ENCODE assay signal across 18 cellular contexts in the genomic region with DNA sequence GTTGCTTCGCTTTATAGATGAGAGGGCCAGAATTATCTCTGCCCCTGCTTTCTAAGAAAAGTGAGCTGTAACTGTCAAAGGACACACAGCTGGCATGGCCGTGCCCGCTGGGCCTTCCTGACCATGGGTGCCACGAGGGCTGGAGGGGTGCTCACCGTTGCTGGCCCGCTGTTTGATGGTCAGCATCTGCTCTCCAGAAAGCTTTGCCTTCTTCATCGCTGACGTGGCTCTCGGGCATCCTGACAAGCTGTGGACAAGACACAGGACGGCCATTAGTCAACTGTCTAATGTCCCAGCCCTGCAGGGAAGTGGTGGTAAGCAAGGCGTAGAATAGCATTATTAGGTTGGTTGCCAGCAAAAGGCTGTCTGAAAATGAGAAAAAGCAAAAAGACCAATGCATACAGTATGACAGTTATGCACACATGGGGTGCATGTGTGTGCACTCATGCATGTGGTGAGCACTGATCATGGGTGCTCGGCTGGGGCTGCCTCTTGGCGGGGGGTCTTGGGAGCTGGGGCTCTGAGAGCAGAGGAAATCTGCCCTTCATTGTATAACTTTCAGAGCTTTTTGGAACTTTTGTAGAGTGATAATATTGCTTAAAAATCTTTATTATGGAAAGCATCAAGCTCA.
"Had no signal": no experiment of that assay in that cellular context is flagged by ENCODE, and none has a peak within 500 bp of the region (broad histone marks: within the 10 kb centered on the region; RNA-seq: fewer than 3 reads in every experiment).

No MANE protein-coding gene starts in this region.

- H3K27ac ChIP-seq: left lung, neutrophil, skin epidermis, tibial nerve, WERI-Rb-1 had no signal

- H3K36me3 ChIP-seq: left lung, neutrophil, tibial nerve, WERI-Rb-1 had no signal

- H3K4me3 Mint-ChIP-seq: activated CD8-positive, alpha-beta memory T cell treated with anti-CD3 and anti-CD28 coated beads, Interleukin-2, amount 10 ng/mL, durations not matched to agents 7 days and 5 days; activated naive CD4-positive, alpha-beta T cell treated with anti-CD3 and anti-CD28 coated beads, Interleukin-2, amount 10 ng/mL, durations not matched to agents 7 days and 5 days; endodermal cell; memory B cell; T-helper 17 cell had no signal

- H3K27me3 ChIP-seq: tibial nerve had no signal

- H3K27ac Mint-ChIP-seq: activated CD8-positive, alpha-beta memory T cell treated with anti-CD3 and anti-CD28 coated beads, Interleukin-2, amount 10 ng/mL, durations not matched to agents 7 days and 5 days; activated naive CD4-positive, alpha-beta T cell treated with anti-CD3 and anti-CD28 coated beads, Interleukin-2, amount 10 ng/mL, durations not matched to agents 7 days and 5 days; activated T-helper 2 cell treated with anti-CD3 and anti-CD28 coated beads, Interferon-gamma antibody, Interleukin-2, Interleukin-4, amounts not matched to agents 10 μg/mL and 5 μg/mL and 100 μg/mL, durations not matched to agents 14 hours and 24 hours and 36 hours; endodermal cell; memory B cell; T-helper 17 cell had no signal

- DNase-seq: activated CD4-positive, alpha-beta T cell treated with anti-CD3 and anti-CD28 coated beads, Interleukin-2, amount 50 U/mL, for 48 hours; activated CD8-positive, alpha-beta memory T cell treated with anti-CD3 and anti-CD28 coated beads, Interleukin-2, amount 10 ng/mL, durations not matched to agents 7 days and 5 days; activated naive CD4-positive, alpha-beta T cell treated with anti-CD3 and anti-CD28 coated beads, Interleukin-2, amount 10 ng/mL, durations not matched to agents 7 days and 5 days; activated T-cell treated with anti-CD3 and anti-CD28 coated beads, Interleukin-2, amount 50 U/mL, for 1 hour; endodermal cell; islet precursor cell; mucosa of descending colon; naive thymus-derived CD4-positive, alpha-beta T cell; stimulated activated CD4-positive, alpha-beta T cell treated with anti-CD3 and anti-CD28 coated beads, Interleukin-4, amount 100 ng/mL, for 24 hours; stimulated activated naive CD4-positive, alpha-beta T cell; T-helper 17 cell; WERI-Rb-1 had no signal

- H3K9me3 Mint-ChIP-seq: activated naive CD4-positive, alpha-beta T cell treated with anti-CD3 and anti-CD28 coated beads, Interleukin-2, amount 10 ng/mL, durations not matched to agents 7 days and 5 days; endodermal cell; memory B cell; naive thymus-derived CD4-positive, alpha-beta T cell had no signal

- H3K4me1 Mint-ChIP-seq: activated CD8-positive, alpha-beta memory T cell treated with anti-CD3 and anti-CD28 coated beads, Interleukin-2, amount 10 ng/mL, durations not matched to agents 7 days and 5 days; activated naive CD4-positive, alpha-beta T cell treated with anti-CD3 and anti-CD28 coated beads, Interleukin-2, amount 10 ng/mL, durations not matched to agents 7 days and 5 days; memory B cell; naive thymus-derived CD4-positive, alpha-beta T cell; T-helper 17 cell had no signal

- H3K36me3 Mint-ChIP-seq: activated CD8-positive, alpha-beta memory T cell treated with anti-CD3 and anti-CD28 coated beads, Interleukin-2, amount 10 ng/mL, durations not matched to agents 7 days and 5 days; activated naive CD4-positive, alpha-beta T cell treated with anti-CD3 and anti-CD28 coated beads, Interleukin-2, amount 10 ng/mL, durations not matched to agents 7 days and 5 days; memory B cell; naive thymus-derived CD4-positive, alpha-beta T cell had no signal

- H3K9me3 ChIP-seq: left lung, mucosa of descending colon, neutrophil, tibial nerve had no signal

- H3K27me3 Mint-ChIP-seq: activated CD8-positive, alpha-beta memory T cell treated with anti-CD3 and anti-CD28 coated beads, Interleukin-2, amount 10 ng/mL, durations not matched to agents 7 days and 5 days; activated naive CD4-positive, alpha-beta T cell treated with anti-CD3 and anti-CD28 coated beads, Interleukin-2, amount 10 ng/mL, durations not matched to agents 7 days and 5 days had no signal

- H3K4me3 ChIP-seq: left lung, mucosa of descending colon, skin epidermis, tibial nerve had no signal

- H3K4me1 ChIP-seq: left lung had no signal

- ATAC-seq: activated CD8-positive, alpha-beta memory T cell treated with anti-CD3 and anti-CD28 coated beads, Interleukin-2, amount 10 ng/mL, durations not matched to agents 7 days and 5 days; left lung; mucosa of descending colon; naive thymus-derived CD4-positive, alpha-beta T cell; T-helper 17 cell had no signal
